Comparison of ENCODE assay signal across 22 cellular contexts in genomic region chr21:36032647-36033406, GRCh38. TPM values are rescaled to one million over a fixed set of nuclear protein-coding genes. Genes with fewer than 3 reads are reported as not detected.
DNase-seq lines count a peak whose midpoint lies in the region; ATAC-seq, FAIRE-seq and TF ChIP-seq lines count a peak whose summit lies in the region.
"Had no signal": no experiment of that assay in that cellular context is flagged by ENCODE, and none has a peak within 500 bp of the region (broad histone marks: within the 10 kb centered on the region; RNA-seq: fewer than 3 reads in every experiment).

No MANE protein-coding gene starts in this region.

- H3K4me3 Mint-ChIP-seq in H9 = no peak overlapping the region
- no peak overlapping the region for H3K4me3 Mint-ChIP-seq in nephron progenitor cell
- H3K4me3 Mint-ChIP-seq: CD4-positive, alpha-beta memory T cell had no signal

- H3K4me3 ChIP-seq in K562 = no peak overlapping the region
- H3K4me3 ChIP-seq in pancreas = no peak overlapping the region
- H3K4me3 ChIP-seq: A549, MG63 had no signal

- ATAC-seq in K562 (no peak), pancreas (no peak), HG02588 (IDR thresholded peaks at IDR 0.05; ENCODE audit: unreplicated experiment) (no peak)
- ATAC-seq: A549 had no signal

- BruUV-seq in K562 (replicated peaks; lab: Mats Ljungman, UMichigan) = no TSS peak

- H3K4me1 ChIP-seq in H9 (ENCODE audit: insufficient read depth, low read length) (no peaks in the 10 kb centered on the region), K562 (replicated peaks in 1 of 2; ENCODE audit: control insufficient read depth in 2 of 2, insufficient read depth in 2 of 2, low read length in 2 of 2) (peaks cover 9 to 12% of the 10 kb centered on the region in 2 experiments; a peak in 4 of 5 replicates), pancreas (no peaks in the 10 kb centered on the region)
- H3K4me1 ChIP-seq: A549 had no signal

- no peak for TF ChIP-seq POLR2A in K562 (conservative IDR thresholded peaks at IDR 0.05)

- no peak overlapping the region for H3K14ac ChIP-seq in H9 (ENCODE audit: insufficient read depth, low read length)

- H3K36me3 Mint-ChIP-seq in H9 (ENCODE audit: insufficient read depth in 1 of 3, low read depth in 3 of 3) (peaks cover 20 to 37% (median 36%) of the 10 kb centered on the region in 3 experiments), nephron progenitor cell (ENCODE audit: low read depth) (peaks cover 30% of the 10 kb centered on the region)

- H3K36me3 ChIP-seq in K562 (ENCODE audit: control insufficient read depth, insufficient read depth, low read length) = peaks cover 30% of the 10 kb centered on the region
- H3K36me3 ChIP-seq in pancreas = peaks cover 0 to 24% (median 0%) of the 10 kb centered on the region in 3 donors

- no peak overlapping the region for H2BK15ac ChIP-seq in H9 (ENCODE audit: low read depth, low read length)

- H4K8ac ChIP-seq in H9 (replicated peaks; ENCODE audit: insufficient read length, low read depth, low read length) = no peak overlapping the region

- no peaks in the 10 kb centered on the region for H3K23me2 ChIP-seq in H9 (ENCODE audit: insufficient read length, low read depth, low read length, poor library complexity, severe bottlenecking)

- no peak overlapping the region for H3K4ac ChIP-seq in H9 (ENCODE audit: low read depth, low read length)

- H3K9me3 ChIP-seq in H9 (ENCODE audit: control insufficient read depth, low read depth, low read length) = no peaks in the 10 kb centered on the region
- no peaks in the 10 kb centered on the region for H3K9me3 ChIP-seq in K562 (replicated peaks; ENCODE audit: control insufficient read depth, insufficient read depth, low read depth, low read length)
- H3K9me3 ChIP-seq in pancreas = no peaks in the 10 kb centered on the region
- H3K9me3 ChIP-seq: A549, MG63 had no signal

- H3K4me1 Mint-ChIP-seq in H9 (peaks cover 15 to 26% of the 10 kb centered on the region in 2 experiments), nephron progenitor cell (peaks cover 20% of the 10 kb centered on the region)

- no peak overlapping the region for H2BK5ac ChIP-seq in H9 (ENCODE audit: insufficient read length, low read length)

- H3K27me3 Mint-ChIP-seq in H9 (ENCODE audit: low read depth) (no peaks in the 10 kb centered on the region; the same call in 1 of the 2 replicates), nephron progenitor cell (ENCODE audit: low read depth, poor library complexity) (no peaks in the 10 kb centered on the region)
- H3K27me3 Mint-ChIP-seq: CD4-positive, alpha-beta memory T cell had no signal

- H3K9me3 Mint-ChIP-seq in H9 (no peaks in the 10 kb centered on the region), nephron progenitor cell (no peaks in the 10 kb centered on the region)
- H3K9me3 Mint-ChIP-seq: CD4-positive, alpha-beta memory T cell had no signal

- TF ChIP-seq EP300 in K562 (IDR thresholded peaks at IDR 0.05; ENCODE audit: low read length) = no peak

- no CpG with 5 or more reads among the region's 28 CpGs for whole genome bisulfite sequencing in H9 (ENCODE audit: extremely low coverage, insufficient read length, low lambda C conversion rate)
- 86% methylated on average over 21 of the region's 28 CpGs for WGBS in K562 (ENCODE audit: insufficient coverage, low coverage, missing lambda C conversion rate)
- WGBS in pancreas, 2 donors = 80 to 88% methylated on average over 28 of the region's 28 CpGs

- H3K9ac ChIP-seq in H9 (ENCODE audit: extremely low read depth, insufficient read length, low read length) (no peak overlapping the region), K562 (ENCODE audit: insufficient read depth in 1 of 2, low read depth in 2 of 2, low read length in 2 of 2) (no peak overlapping the region)

- TF ChIP-seq RAD21 in K562 (CRISPR knock-in tag; conservative IDR thresholded peaks at IDR 0.05 in 1 of 2, IDR thresholded peaks at IDR 0.05 in 1 of 2) = no peak

- H2BK20ac ChIP-seq in H9 (ENCODE audit: low read depth, low read length, poor library complexity, severe bottlenecking) = no peak overlapping the region

- H3K27ac Mint-ChIP-seq in H9 = peak overlapping the region in 2 of 3 experiments; percentile 1 to 82; a peak in 2 of 7 replicates
- H3K27ac Mint-ChIP-seq in nephron progenitor cell = peak overlapping the region; percentile 64

- H4K5ac ChIP-seq in H9 (ENCODE audit: insufficient read length, low read depth, low read length) = no peak overlapping the region

- no peak overlapping the region for H3K56ac ChIP-seq in H9 (ENCODE audit: insufficient read length, low read depth, low read length)

- no peak overlapping the region for H2AK5ac ChIP-seq in H9 (ENCODE audit: insufficient read length, low read length)

- no peak overlapping the region for H3K23ac ChIP-seq in H9 (ENCODE audit: insufficient read length, low read depth, low read length)

- H2AFZ ChIP-seq in H9 (ENCODE audit: low read length) = no peak overlapping the region
- H2AFZ ChIP-seq in K562 (ENCODE audit: low read depth, low read length) = no peak overlapping the region

- H3K79me2 ChIP-seq in H9 (ENCODE audit: insufficient read depth, low read length) (no peaks in the 10 kb centered on the region), K562 (ENCODE audit: control insufficient read depth, insufficient read depth, low read length) (no peaks in the 10 kb centered on the region)

- POLR2A ChIA-PET in K562 (lab: Yijun Ruan, JAX) = interaction anchor here (0.7 kb wide), 1 partner anchor 28 kb away, joined by 4 read pairs; the partner anchor contains the start of gene SETD4

- H3K27me3 ChIP-seq in H9 (ENCODE audit: insufficient read depth, low read length) = no peaks in the 10 kb centered on the region
- H3K27me3 ChIP-seq in K562 (ENCODE audit: control insufficient read depth in 2 of 2, insufficient read depth in 2 of 2, low read length in 2 of 2) = no peaks in the 10 kb centered on the region
- H3K27me3 ChIP-seq in pancreas = no peaks in the 10 kb centered on the region
- H3K27me3 ChIP-seq: MG63 had no signal

- DNase-seq in H9 = no peak
- no peak for DNase-seq in K562 (ENCODE audit: extremely low read depth in 1 of 4, low spot score in 3 of 4)
- DNase-seq in nephron progenitor cell = no peak
- DNase-seq in pancreas = no peak
- DNase-seq in superior temporal gyrus (ENCODE audit: extremely low spot score) = no peak
- no peak for DNase-seq in NCI-H128 (lab: John Stamatoyannopoulos, UW; ENCODE audit: unreplicated experiment)
- DNase-seq: C1 segment of cervical spinal cord; CD4-positive, alpha-beta memory T cell; COR-L47; GF-D8; KG1; MG63; NCI-H1417; NCI-H1694; NCI-H2029 treated with DMSO at 0.1 percent for 48 hours; NCI-H2227 treated with DMSO at 0.1 percent for 48 hours; NCI-H526 treated with DMSO at 0.1 percent for 48 hours; RPMI8226; SHP77 treated with DMSO at 0.1 percent for 48 hours had no signal

- no peak overlapping the region for H3K18ac ChIP-seq in H9 (ENCODE audit: insufficient read length, low read depth, low read length)

- in situ Hi-C loops in K562 (cut with MboI) = no loop called here

- H3K4me2 ChIP-seq in H9 (ENCODE audit: insufficient read depth, insufficient read length, low read length) (no peak overlapping the region), K562 (ENCODE audit: insufficient read depth, low read length) (no peak overlapping the region)
- H3K4me2 ChIP-seq: A549 had no signal

- no peaks in the 10 kb centered on the region for H3K9me1 ChIP-seq in K562 (ENCODE audit: control insufficient read depth, insufficient read depth, low read length)

- H3K27ac ChIP-seq in H9 (ENCODE audit: insufficient read length, low read depth, low read length) (no peak overlapping the region), K562 (ENCODE audit: extremely low read depth, low read depth, low read length) (no peak overlapping the region), pancreas (no peak overlapping the region)
- H3K27ac ChIP-seq: A549 had no signal

- no peaks in the 10 kb centered on the region for H3K79me1 ChIP-seq in H9 (ENCODE audit: insufficient read depth, low read depth, low read length, poor library complexity, severe bottlenecking)

- no peak for TF ChIP-seq CTCF in H9 (conservative IDR thresholded peaks at IDR 0.05)
- TF ChIP-seq CTCF in K562 (IDR thresholded peaks at IDR 0.05 in 2 of 3, conservative IDR thresholded peaks at IDR 0.05 in 1 of 3; ENCODE audit: insufficient read depth in 2 of 3, low read depth in 1 of 3, low read length in 3 of 3) = no peak
- TF ChIP-seq CTCF in nephron progenitor cell (IDR thresholded peaks at IDR 0.05) = no peak
- TF ChIP-seq CTCF in pancreas (IDR thresholded peaks at IDR 0.05) = no peak

- FAIRE-seq in K562 (lab: Jason Lieb, UNC) (no peak), pancreas (lab: Jason Lieb, UNC) (no peak)
- FAIRE-seq: A549, GM12891 had no signal

- no peak overlapping the region for H2BK120ac ChIP-seq in H9 (ENCODE audit: low read depth, low read length, poor library complexity, severe bottlenecking)

- intact Hi-C loops in K562 (cut with micrococcal nuclease) (no loop called here), pancreas (cut with DNase I) (no loop called here)

- H4K20me1 ChIP-seq in H9 (ENCODE audit: control insufficient read depth, insufficient read depth, insufficient read length) = no peaks in the 10 kb centered on the region
- no peaks in the 10 kb centered on the region for H4K20me1 ChIP-seq in K562 (replicated peaks; ENCODE audit: control insufficient read depth, insufficient read depth, low read length)

- no peak overlapping the region for H4K91ac ChIP-seq in H9 (ENCODE audit: insufficient read length, low read depth, low read length)

- no peak overlapping the region for H3T11ph ChIP-seq in H9 (ENCODE audit: low read length)

- H2BK12ac ChIP-seq in H9 (ENCODE audit: insufficient read length, low read depth, low read length) = no peak overlapping the region

- CTCF ChIA-PET in K562 (lab: Yijun Ruan, JAX; ENCODE audit: low intra/inter-chr PET ratio) = no interaction called here

RNA-seq across cellular contexts. Expression of gene SETD4, which starts 27.5 kb away (rescaled TPM):
- total RNA-seq in H9 (2021) (49.9 and 52.5 TPM in 2 replicates), K562 (2014; rRNA removed) (16.0 and 16.1 TPM in 2 replicates), K562 (2014; rRNA removed; fragmentation: Illumina TruSeq; extraction: Trizol) (25.7 and 27.1 TPM in 2 replicates), K562 (2015; rRNA removed; fragmentation: Illumina TruSeq; extraction: Trizol) (23.6 and 23.9 TPM in 2 replicates), K562 (2021) (23.5 and 27.0 TPM in 2 replicates), pancreas (10 to 100 TPM in 1 of 6 donors, 1 to 10 TPM in 5; 5.7 to 16.8 (median 8.2) TPM)
- 72.3 and 98.7 TPM in 2 replicates for total RNA-seq in K562 (2011; cell fraction: chromatin; rRNA removed; ENCODE audit: low replicate concordance)
- total RNA-seq in K562 (2011; cell fraction: nucleolus; rRNA removed) = 43.0 and 50.5 TPM in 2 replicates
- total RNA-seq in K562 (2011; cell fraction: nucleoplasm; rRNA removed) = 68.0 and 93.6 TPM in 2 replicates
- polyA plus RNA-seq in K562 (2011; rRNA removed) (20.1 and 24.5 TPM in 2 replicates), K562 (2014; fragmentation: Illumina TruSeq; extraction: Trizol) (26.2 and 27.4 TPM in 2 replicates), K562 (2014; fragmentation: Nextera tagmentation; extraction: Ambion mirVana) (10 to 100 TPM; 49.2 to 51.3 TPM), K562 (2014; rRNA removed) (31.7 and 32.5 TPM in 2 replicates), pancreas (10 to 100 TPM in 1 of 2 donors, 1 to 10 TPM in 1; 8.9 to 12.4 TPM)
- polyA plus RNA-seq in K562 (2011; cell fraction: cytosol; rRNA removed) = 11.7 and 14.6 TPM in 2 replicates
- polyA plus RNA-seq in K562 (2011; cell fraction: nucleus; rRNA removed) = 43.3 and 46.0 TPM in 2 replicates
- polyA plus RNA-seq in K562 (2012) = 12.9 and 14.2 TPM in 2 replicates
- polyA minus RNA-seq in K562 (2011; rRNA and poly(A)+ RNA removed) = 22.6 and 27.8 TPM in 2 replicates
- 10.6 and 18.2 TPM in 2 replicates for polyA minus RNA-seq in K562 (2011; cell fraction: cytosol; rRNA and poly(A)+ RNA removed)
- 23.3 and 29.3 TPM in 2 replicates for polyA minus RNA-seq in K562 (2011; cell fraction: nucleus; rRNA and poly(A)+ RNA removed)

RNA-seq across cellular contexts. Expression of gene CBR1, which starts 37.0 kb away (rescaled TPM):
- total RNA-seq in H9 (2021) (5.7 and 7.1 TPM in 2 replicates), K562 (2014; rRNA removed) (33.8 and 37.3 TPM in 2 replicates), K562 (2014; rRNA removed; fragmentation: Illumina TruSeq; extraction: Trizol) (9.5 and 12.6 TPM in 2 replicates), K562 (2015; rRNA removed; fragmentation: Illumina TruSeq; extraction: Trizol) (15.4 and 15.6 TPM in 2 replicates), K562 (2021) (15.1 and 17.6 TPM in 2 replicates), pancreas (10 to 100 TPM in 5 of 6 donors, 1 to 10 TPM in 1; 9.0 to 21.2 (median 13.1) TPM)
- 5.1 and 7.5 TPM in 2 replicates for total RNA-seq in K562 (2011; cell fraction: chromatin; rRNA removed; ENCODE audit: low replicate concordance)
- total RNA-seq in K562 (2011; cell fraction: nucleolus; rRNA removed) = 8.3 and 10.5 TPM in 2 replicates
- total RNA-seq in K562 (2011; cell fraction: nucleoplasm; rRNA removed) = 8.5 and 9.1 TPM in 2 replicates
- polyA plus RNA-seq in K562 (2011; rRNA removed) (14.8 and 21.8 TPM in 2 replicates), K562 (2014; fragmentation: Illumina TruSeq; extraction: Trizol) (9.3 and 10.0 TPM in 2 replicates), K562 (2014; fragmentation: Nextera tagmentation; extraction: Ambion mirVana) (1 to 10 TPM; 2.5 to 5.5 TPM), K562 (2014; rRNA removed) (21.5 and 29.6 TPM in 2 replicates), pancreas (10 to 100 TPM; 20.6 to 30.7 TPM)
- 21.5 and 101 TPM in 2 replicates for polyA plus RNA-seq in K562 (2011; cell fraction: cytosol; rRNA removed)
- polyA plus RNA-seq in K562 (2011; cell fraction: nucleus; rRNA removed) = 16.1 and 19.9 TPM in 2 replicates
- 12.9 and 16.1 TPM in 2 replicates for polyA plus RNA-seq in K562 (2012)
- polyA minus RNA-seq in K562 (2011; rRNA and poly(A)+ RNA removed) = 6.4 and 9.5 TPM in 2 replicates
- polyA minus RNA-seq in K562 (2011; cell fraction: cytosol; rRNA and poly(A)+ RNA removed) = 6.2 and 7.5 TPM in 2 replicates
- polyA minus RNA-seq in K562 (2011; cell fraction: nucleus; rRNA and poly(A)+ RNA removed) = 6.5 and 8.0 TPM in 2 replicates
